In genomic region chr19:15448014-15448777, GRCh38 we compare ENCODE assay signal across 1 cellular context.
TF ChIP-seq lines count a peak whose summit lies in the region.

No MANE protein-coding gene starts in this region.

TF ChIP-seq in WTC11, 78 proteins besides CTCF, POLR2A, EP300 and RAD21 (continued from another document):
- TF ChIP-seq, protein P1, sequence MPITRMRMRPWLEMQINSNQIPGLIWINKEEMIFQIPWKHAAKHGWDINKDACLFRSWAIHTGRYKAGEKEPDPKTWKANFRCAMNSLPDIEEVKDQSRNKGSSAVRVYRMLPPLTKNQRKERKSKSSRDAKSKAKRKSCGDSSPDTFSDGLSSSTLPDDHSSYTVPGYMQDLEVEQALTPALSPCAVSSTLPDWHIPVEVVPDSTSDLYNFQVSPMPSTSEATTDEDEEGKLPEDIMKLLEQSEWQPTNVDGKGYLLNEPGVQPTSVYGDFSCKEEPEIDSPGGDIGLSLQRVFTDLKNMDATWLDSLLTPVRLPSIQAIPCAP (CRISPR knock-in tag; IDR thresholded peaks at IDR 0.05), result no peak
- TF ChIP-seq NR2C2 (CRISPR knock-in tag; IDR thresholded peaks at IDR 0.05), result no peak
- no peak for TF ChIP-seq ZMAT4 (CRISPR knock-in tag; IDR thresholded peaks at IDR 0.05)
- no peak for TF ChIP-seq TP53 (CRISPR knock-in tag; IDR thresholded peaks at IDR 0.05)
- TF ChIP-seq ZBTB43 (CRISPR knock-in tag; IDR thresholded peaks at IDR 0.05), result no peak
